ENCODE assay signal across 9 cellular contexts in the genomic region with DNA sequence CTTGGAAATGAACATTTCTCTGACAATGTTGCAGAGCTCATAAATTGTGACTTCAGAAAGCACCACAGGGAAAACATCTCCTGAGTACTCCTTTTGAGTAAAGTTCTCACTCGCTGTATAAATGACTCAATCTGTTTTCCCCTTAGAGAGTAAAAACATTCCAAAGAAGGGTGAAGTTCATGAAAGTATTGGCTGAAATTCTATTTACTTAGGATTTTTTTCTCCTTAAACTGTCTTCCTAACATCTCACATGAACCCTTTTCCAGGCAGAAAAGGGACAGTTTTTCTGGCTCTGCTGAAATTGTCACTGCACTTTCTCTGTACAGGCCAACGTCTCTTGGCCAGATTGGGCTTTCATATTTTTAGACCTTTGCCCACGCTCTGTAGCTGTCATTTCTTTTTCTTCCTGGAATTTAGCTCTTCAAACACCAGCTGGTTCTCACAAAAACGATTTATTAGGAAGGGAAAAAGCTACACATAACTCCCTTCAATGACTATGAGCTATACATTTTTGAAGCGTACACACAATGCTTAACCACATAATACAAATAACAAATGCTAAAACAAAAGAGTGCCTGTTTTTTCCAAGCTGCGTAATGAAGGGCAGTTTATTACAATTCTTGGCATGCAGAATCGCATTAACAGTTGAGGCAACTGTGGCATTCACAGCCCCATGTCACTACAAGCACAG.
DNase-seq lines count a peak whose midpoint lies in the region; ATAC-seq and TF ChIP-seq lines count a peak whose summit lies in the region.
"Had no signal": no experiment of that assay in that cellular context is flagged by ENCODE, and none has a peak within 500 bp of the region (broad histone marks: within the 10 kb centered on the region; RNA-seq: fewer than 3 reads in every experiment).

No MANE protein-coding gene starts in this region.

- no peaks in the 10 kb centered on the region for H3K36me3 ChIP-seq in uterus

- peaks cover 0 to 23% of the 10 kb centered on the region in 2 donors for H3K4me1 ChIP-seq in uterus

- no peaks in the 10 kb centered on the region for H3K27me3 ChIP-seq in uterus

- DNase-seq in globus pallidus (ENCODE audit: low spot score) (peak; percentile 81), omental fat pad (ENCODE audit: low spot score) (no peak), uterus (no peak), NCI-H2227 (lab: John Stamatoyannopoulos, UW; ENCODE audit: unreplicated experiment) (no peak)
- no peak for DNase-seq in stimulated activated naive CD4-positive, alpha-beta T cell (lab: John Stamatoyannopoulos, UW)
- DNase-seq: activated T-cell treated with anti-CD3 and anti-CD28 coated beads, Interleukin-2, amount 50 U/mL, for 72 hours; NCI-H510A treated with DMSO at 0.1 percent for 48 hours had no signal

- H3K9me3 ChIP-seq in uterus, result no peaks in the 10 kb centered on the region

- intact Hi-C loops in uterus (cut with DNase I; ENCODE audit: low total_unique reads), result no loop called here

- no peak for TF ChIP-seq CTCF in omental fat pad (IDR thresholded peaks at IDR 0.05)
- TF ChIP-seq CTCF in uterus (IDR thresholded peaks at IDR 0.05), result peak in 1 of 4 experiments; percentile 4

- no peak overlapping the region for H3K4me3 ChIP-seq in uterus

- ATAC-seq in omental fat pad (ENCODE audit: low FRiP score) (peak; percentile 80), HG03571 (IDR thresholded peaks at IDR 0.05; ENCODE audit: unreplicated experiment) (no peak)
- ATAC-seq: activated T-cell treated with anti-CD3 and anti-CD28 coated beads, Interleukin-2, amount 50 U/mL, for 72 hours had no signal

- H3K27ac ChIP-seq in angular gyrus (ENCODE audit: low read depth, low read length) (peak overlapping the region; percentile 89), uterus (peak overlapping the region; percentile 84 to 92)

- TF ChIP-seq POLR2A in uterus (IDR thresholded peaks at IDR 0.05), result no peak
